ENCODE assay signal across 21 cellular contexts in genomic region chr9:125680442-125680841, GRCh38.
"Had no signal": no experiment of that assay in that cellular context is flagged by ENCODE, and none has a peak within 500 bp of the region (broad histone marks: within the 10 kb centered on the region; RNA-seq: fewer than 3 reads in every experiment).

No MANE protein-coding gene starts in this region.

- H3K4me2 ChIP-seq: neural progenitor cell had no signal

- DNase-seq: activated CD4-positive, alpha-beta memory T cell treated with anti-CD3 and anti-CD28 coated beads for 36 hours; activated CD4-positive, alpha-beta T cell treated with anti-CD3 and anti-CD28 coated beads, Interleukin-2, amount 10 ng/mL, durations not matched to agents 24 days and 14 days; activated CD8-positive, alpha-beta memory T cell treated with anti-CD3 and anti-CD28 coated beads, Interleukin-2, amount 50 U/mL, for 4 hours; activated gamma-delta T cell; activated naive CD4-positive, alpha-beta T cell treated with anti-CD3 and anti-CD28 coated beads, Interleukin-2, amount 10 ng/mL, durations not matched to agents 7 days and 5 days; activated naive CD8-positive, alpha-beta T cell treated with anti-CD3 and anti-CD28 coated beads, Interleukin-2, amount 10 ng/mL, durations not matched to agents 7 days and 5 days; activated T-cell treated with anti-CD3 and anti-CD28 coated beads, Interleukin-2, amount 50 U/mL, for 24 hours; caudate nucleus; cortex of kidney; effector memory CD8-positive, alpha-beta T cell; head of caudate nucleus; hippocampal formation; midbrain; naive thymus-derived CD8-positive, alpha-beta T cell; occipital lobe; spleen had no signal

- H3K27ac ChIP-seq: ascending aorta, neural progenitor cell, right atrium auricular region, spleen, vagina had no signal

- H3K27me3 ChIP-seq: ascending aorta, neural progenitor cell, right atrium auricular region, spleen, vagina had no signal

- H3K4me3 ChIP-seq: ascending aorta, neural progenitor cell, right atrium auricular region, spleen, vagina had no signal

- ATAC-seq: effector memory CD8-positive, alpha-beta T cell; naive thymus-derived CD8-positive, alpha-beta T cell had no signal

- H3K36me3 ChIP-seq: ascending aorta, neural progenitor cell, right atrium auricular region, vagina had no signal

- H3K4me1 ChIP-seq: ascending aorta had no signal

- H3K9me3 ChIP-seq: ascending aorta, right atrium auricular region, spleen, vagina had no signal

- H2AFZ ChIP-seq: neural progenitor cell had no signal

- FAIRE-seq: endothelial cell of umbilical vein had no signal

- H3K9ac ChIP-seq: neural progenitor cell had no signal
